ENCODE assay signal across 18 cellular contexts in genomic region chr16:65749566-65749965, GRCh38.
DNase-seq lines count a peak whose midpoint lies in the region; ATAC-seq and TF ChIP-seq lines count a peak whose summit lies in the region.
"Had no signal": no experiment of that assay in that cellular context is flagged by ENCODE, and none has a peak within 500 bp of the region (broad histone marks: within the 10 kb centered on the region; RNA-seq: fewer than 3 reads in every experiment).

No MANE protein-coding gene starts in this region.

- H3K27ac ChIP-seq in GM23338 (ENCODE audit: low read depth) (no peak overlapping the region), endodermal cell (ENCODE audit: low read depth, low read length) (peak overlapping the region; percentile 86), neuronal stem cell (replicated peaks; ENCODE audit: low read length) (no peak overlapping the region)
- H3K27ac ChIP-seq in naive thymus-derived CD4-positive, alpha-beta T cell (ENCODE audit: low read depth, low read length): no peak overlapping the region

- no peaks in the 10 kb centered on the region for H3F3A ChIP-seq in GM23338 (replicated peaks; ENCODE audit: low read depth)

- CTCF ChIA-PET in naive thymus-derived CD4-positive, alpha-beta T cell (lab: Charles Lee): no interaction called here

- no peaks in the 10 kb centered on the region for H4K20me1 ChIP-seq in GM23338 (replicated peaks; ENCODE audit: insufficient read depth)
- H4K20me1 ChIP-seq: BLaER1 treated with 17β-estradiol and CSF1 and Interleukin-3, amounts not matched to agents 10 nM and 100 nM had no signal

- H2BK12ac ChIP-seq in neuronal stem cell (ENCODE audit: low read length): no peak overlapping the region

- H3K79me1 ChIP-seq in neuronal stem cell (ENCODE audit: low read depth, low read length): no peaks in the 10 kb centered on the region

- DNase-seq in GM23338 (ENCODE audit: low spot score) (no peak), endodermal cell (no peak), nephron progenitor cell (no peak), neuronal stem cell (ENCODE audit: low spot score) (no peak), NCI-H1092 treated with DMSO at 0.1 percent for 48 hours (lab: John Stamatoyannopoulos, UW) (no peak), DMS114 treated with DMSO at 0.1 percent for 48 hours (lab: John Stamatoyannopoulos, UW; ENCODE audit: unreplicated experiment) (no peak)
- no peak for DNase-seq in naive thymus-derived CD4-positive, alpha-beta T cell
- DNase-seq: 8988T; ACHN; Calu3; CD4-positive, CD25-positive, alpha-beta regulatory T cell; DMS153; DND-41; GDM1; GOT3; H9 had no signal

- 68 to 81% methylated on average over 5 to 6 of the region's 6 CpGs for WGBS in endodermal cell (ENCODE audit: insufficient coverage in 1 of 2, insufficient read length in 1 of 2), 2 experiments
- WGBS in neuronal stem cell (ENCODE audit: extremely low coverage in 2 of 2, insufficient read length in 2 of 2, insufficient replicate concordance in 1 of 2), 2 donors: no CpG with 5 or more reads among the region's 6 CpGs

- H4K91ac ChIP-seq in neuronal stem cell (ENCODE audit: low read depth, low read length, poor library complexity): no peak overlapping the region

- H3K4me1 Mint-ChIP-seq in GM23338: peaks cover 10% of the 10 kb centered on the region
- peaks cover 6% of the 10 kb centered on the region for H3K4me1 Mint-ChIP-seq in endodermal cell
- H3K4me1 Mint-ChIP-seq in nephron progenitor cell: peaks cover 44% of the 10 kb centered on the region
- no peaks in the 10 kb centered on the region for H3K4me1 Mint-ChIP-seq in naive thymus-derived CD4-positive, alpha-beta T cell
- H3K4me1 Mint-ChIP-seq: CD4-positive, CD25-positive, alpha-beta regulatory T cell had no signal

- no peak overlapping the region for H2BK15ac ChIP-seq in neuronal stem cell (ENCODE audit: low read length)

- H3K23ac ChIP-seq in neuronal stem cell (ENCODE audit: low read depth, low read length, poor library complexity): no peak overlapping the region

- POLR2A ChIA-PET in naive thymus-derived CD4-positive, alpha-beta T cell (lab: Charles Lee): no interaction called here

- H3K79me2 ChIP-seq in GM23338 (replicated peaks; ENCODE audit: insufficient read depth): no peaks in the 10 kb centered on the region

- H4K8ac ChIP-seq in neuronal stem cell (ENCODE audit: low read depth, low read length): no peak overlapping the region

- H3K9me3 Mint-ChIP-seq in GM23338 (no peaks in the 10 kb centered on the region), endodermal cell (no peaks in the 10 kb centered on the region), nephron progenitor cell (no peaks in the 10 kb centered on the region)
- peaks cover 0 to 4% (median 0%) of the 10 kb centered on the region in 11 donors for H3K9me3 Mint-ChIP-seq in naive thymus-derived CD4-positive, alpha-beta T cell
- H3K9me3 Mint-ChIP-seq: H9 had no signal

- no peaks in the 10 kb centered on the region for H3K9me2 ChIP-seq in GM23338 (ENCODE audit: insufficient read depth)

- H3K27me3 Mint-ChIP-seq in GM23338 (ENCODE audit: insufficient read depth, low read depth, poor library complexity): no peaks in the 10 kb centered on the region
- no peaks in the 10 kb centered on the region for H3K27me3 Mint-ChIP-seq in endodermal cell (ENCODE audit: insufficient read depth)
- no peaks in the 10 kb centered on the region for H3K27me3 Mint-ChIP-seq in nephron progenitor cell (ENCODE audit: low read depth, poor library complexity)
- H3K27me3 Mint-ChIP-seq in naive thymus-derived CD4-positive, alpha-beta T cell: peaks cover 0 to 6% (median 0%) of the 10 kb centered on the region in 5 donors
- H3K27me3 Mint-ChIP-seq: CD4-positive, CD25-positive, alpha-beta regulatory T cell had no signal

- no peak overlapping the region for H3K14ac ChIP-seq in neuronal stem cell (ENCODE audit: low read length)

- no peak overlapping the region for H3K4me3 Mint-ChIP-seq in GM23338
- no peak overlapping the region for H3K4me3 Mint-ChIP-seq in endodermal cell
- H3K4me3 Mint-ChIP-seq in nephron progenitor cell: no peak overlapping the region
- H3K4me3 Mint-ChIP-seq in naive thymus-derived CD4-positive, alpha-beta T cell: no peak overlapping the region
- H3K4me3 Mint-ChIP-seq: CD4-positive, CD25-positive, alpha-beta regulatory T cell; H9 had no signal

- H3K4me1 ChIP-seq in GM23338 (ENCODE audit: insufficient read depth) (no peaks in the 10 kb centered on the region), endodermal cell (ENCODE audit: control insufficient read depth, insufficient read depth, low read length) (no peaks in the 10 kb centered on the region), neuronal stem cell (ENCODE audit: control insufficient read depth in 2 of 2, insufficient read depth in 1 of 2, low read depth in 1 of 2, low read length in 2 of 2) (peaks cover 3 to 7% of the 10 kb centered on the region in 2 donors)
- H3K4me1 ChIP-seq in naive thymus-derived CD4-positive, alpha-beta T cell (ENCODE audit: control insufficient read depth in 2 of 2, insufficient read depth in 2 of 2, low read length in 2 of 2): no peaks in the 10 kb centered on the region

- no peak overlapping the region for H3K4me3 ChIP-seq in GM23338
- H3K4me3 ChIP-seq in endodermal cell (ENCODE audit: low read length): no peak overlapping the region
- peak overlapping the region in 1 of 2 donors; percentile 5 for H3K4me3 ChIP-seq in neuronal stem cell (ENCODE audit: low read length in 2 of 2)
- no peak overlapping the region for H3K4me3 ChIP-seq in naive thymus-derived CD4-positive, alpha-beta T cell (ENCODE audit: low read length)
- H3K4me3 ChIP-seq: BLaER1 treated with 17β-estradiol and CSF1 and Interleukin-3, amounts not matched to agents 10 nM and 100 nM had no signal

- H3K9me3 ChIP-seq in endodermal cell (ENCODE audit: control insufficient read depth, low read length) (no peaks in the 10 kb centered on the region), neuronal stem cell (replicated peaks in 1 of 2; ENCODE audit: control insufficient read depth in 2 of 2, insufficient read depth in 1 of 2, low read depth in 1 of 2, low read length in 2 of 2) (no peaks in the 10 kb centered on the region)
- no peaks in the 10 kb centered on the region for H3K9me3 ChIP-seq in naive thymus-derived CD4-positive, alpha-beta T cell (ENCODE audit: control insufficient read depth in 2 of 3, low read length in 3 of 3)

- intact Hi-C loops in naive thymus-derived CD4-positive, alpha-beta T cell (cut with micrococcal nuclease): no loop called here

- TF ChIP-seq CTCF in GM23338 (conservative IDR thresholded peaks at IDR 0.05; ENCODE audit: low read depth in 2 of 2) (no peak), endodermal cell (conservative IDR thresholded peaks at IDR 0.05) (no peak), nephron progenitor cell (IDR thresholded peaks at IDR 0.05) (no peak)

- H3K27me3 ChIP-seq in GM23338 (ENCODE audit: insufficient read depth) (no peaks in the 10 kb centered on the region), endodermal cell (ENCODE audit: control insufficient read depth, insufficient read depth, low read length, poor library complexity, severe bottlenecking) (no peaks in the 10 kb centered on the region), neuronal stem cell (ENCODE audit: control insufficient read depth in 3 of 3, insufficient read depth in 3 of 3, low read depth in 1 of 3, low read length in 3 of 3) (peaks cover 0 to 3% (median 0%) of the 10 kb centered on the region in 3 experiments)
- H3K27me3 ChIP-seq in naive thymus-derived CD4-positive, alpha-beta T cell (ENCODE audit: control insufficient read depth in 2 of 2, insufficient read depth in 2 of 2, low read length in 2 of 2): no peaks in the 10 kb centered on the region
- H3K27me3 ChIP-seq: BLaER1 treated with 17β-estradiol and CSF1 and Interleukin-3, amounts not matched to agents 10 nM and 100 nM had no signal

- no peak overlapping the region for H3K4me2 ChIP-seq in GM23338
- no peak overlapping the region for H3K4me2 ChIP-seq in neuronal stem cell (ENCODE audit: insufficient read depth, low read length, poor library complexity, severe bottlenecking)

- no peak overlapping the region for H3K18ac ChIP-seq in neuronal stem cell (ENCODE audit: low read length)

- H2AK5ac ChIP-seq in neuronal stem cell (ENCODE audit: low read depth, low read length): no peak overlapping the region

- no peaks in the 10 kb centered on the region for H3K36me3 ChIP-seq in GM23338 (ENCODE audit: insufficient read depth)
- no peaks in the 10 kb centered on the region for H3K36me3 ChIP-seq in endodermal cell (ENCODE audit: control insufficient read depth, insufficient read depth, low read length)
- H3K36me3 ChIP-seq in neuronal stem cell (replicated peaks in 1 of 2; ENCODE audit: control insufficient read depth in 2 of 2, insufficient read depth in 2 of 2, low read length in 2 of 2): no peaks in the 10 kb centered on the region
- H3K36me3 ChIP-seq in naive thymus-derived CD4-positive, alpha-beta T cell (ENCODE audit: control insufficient read depth in 2 of 3, insufficient read depth in 3 of 3, low read length in 3 of 3): no peaks in the 10 kb centered on the region
- H3K36me3 ChIP-seq: BLaER1 treated with 17β-estradiol and CSF1 and Interleukin-3, amounts not matched to agents 10 nM and 100 nM had no signal

- H2BK120ac ChIP-seq in neuronal stem cell (ENCODE audit: low read depth, low read length): no peak overlapping the region

- ATAC-seq in GM23338: no peak
- no peak for ATAC-seq in naive thymus-derived CD4-positive, alpha-beta T cell
- ATAC-seq: HepG2 had no signal

- no peak overlapping the region for H3K27ac Mint-ChIP-seq in GM23338
- no peak overlapping the region for H3K27ac Mint-ChIP-seq in endodermal cell
- peak overlapping the region; percentile 32 for H3K27ac Mint-ChIP-seq in nephron progenitor cell
- H3K27ac Mint-ChIP-seq in naive thymus-derived CD4-positive, alpha-beta T cell: no peak overlapping the region
- H3K27ac Mint-ChIP-seq: CD4-positive, CD25-positive, alpha-beta regulatory T cell had no signal

- no peak overlapping the region for H3K9ac ChIP-seq in endodermal cell (ENCODE audit: extremely low read depth, low read length, poor library complexity, severe bottlenecking)
- H3K9ac ChIP-seq in neuronal stem cell (ENCODE audit: low read depth, low read length, poor library complexity): no peak overlapping the region
- H3K9ac ChIP-seq: BLaER1 treated with 17β-estradiol and CSF1 and Interleukin-3, amounts not matched to agents 10 nM and 100 nM had no signal

- H2AFZ ChIP-seq in GM23338 (peak overlapping the region; percentile 49), neuronal stem cell (ENCODE audit: low read length) (peak overlapping the region; percentile 63)

- no peak overlapping the region for H2BK5ac ChIP-seq in neuronal stem cell (ENCODE audit: low read length)

- no peak overlapping the region for H3K4ac ChIP-seq in neuronal stem cell (ENCODE audit: low read length)

- H3K36me3 Mint-ChIP-seq in GM23338 (ENCODE audit: low read depth): no peaks in the 10 kb centered on the region
- H3K36me3 Mint-ChIP-seq in endodermal cell (ENCODE audit: low read depth): no peaks in the 10 kb centered on the region
- no peaks in the 10 kb centered on the region for H3K36me3 Mint-ChIP-seq in nephron progenitor cell (ENCODE audit: low read depth)
- H3K36me3 Mint-ChIP-seq in naive thymus-derived CD4-positive, alpha-beta T cell: no peaks in the 10 kb centered on the region
- H3K36me3 Mint-ChIP-seq: CD4-positive, CD25-positive, alpha-beta regulatory T cell had no signal

TF ChIP-seq in GM23338, 12 proteins besides CTCF, POLR2A, EP300 and RAD21 (continues in another document):
- TF ChIP-seq CREB1 (CRISPR knock-in tag; IDR thresholded peaks at IDR 0.05; ENCODE audit: low read depth): no peak
